2 cellular contexts compared by ENCODE assay signal in genomic region chr1:74010206-74010605, GRCh38.
TF ChIP-seq lines count a peak whose summit lies in the region.

No MANE protein-coding gene starts in this region.

TF ChIP-seq in GM23338, 12 proteins besides CTCF, POLR2A, EP300 and RAD21:
- TF ChIP-seq NANOG (IDR thresholded peaks at IDR 0.05; ENCODE audit: borderline replicate concordance) (no peak), ZNF114 (CRISPR knock-in tag; IDR thresholded peaks at IDR 0.05) (no peak), REST (IDR thresholded peaks at IDR 0.05; ENCODE audit: unreplicated experiment) (no peak), JUNB (IDR thresholded peaks at IDR 0.05; ENCODE audit: unreplicated experiment) (no peak), ETS1 (IDR thresholded peaks at IDR 0.05) (no peak), EZH2 (IDR thresholded peaks at IDR 0.05; ENCODE audit: low read depth, unreplicated experiment) (no peak), CREB1 (CRISPR knock-in tag; IDR thresholded peaks at IDR 0.05; ENCODE audit: low read depth) (no peak), STAT1 (IDR thresholded peaks at IDR 0.05; ENCODE audit: unreplicated experiment) (no peak), EZH2phosphoT487 (IDR thresholded peaks at IDR 0.05; ENCODE audit: unreplicated experiment) (no peak), POLR2AphosphoS5 (IDR thresholded peaks at IDR 0.05; ENCODE audit: low read depth) (no peak), ZNF462 (CRISPR knock-in tag; IDR thresholded peaks at IDR 0.05) (no peak), ZNF331 (CRISPR knock-in tag; IDR thresholded peaks at IDR 0.05; ENCODE audit: low read depth) (no peak)

TF ChIP-seq in H1, 55 proteins besides CTCF, POLR2A, EP300 and RAD21:
- TF ChIP-seq CBX5 (IDR thresholded peaks at IDR 0.05; ENCODE audit: low read depth, low read length): no peak
- TF ChIP-seq TEAD4 (IDR thresholded peaks at IDR 0.05; ENCODE audit: low read depth, low read length): no peak
- TF ChIP-seq RFX5 (IDR thresholded peaks at IDR 0.05; ENCODE audit: borderline replicate concordance, low read depth, low read length): no peak
- TF ChIP-seq MAFK (IDR thresholded peaks at IDR 0.05; ENCODE audit: low read depth, low read length): no peak
- no peak for TF ChIP-seq ATF3 (IDR thresholded peaks at IDR 0.05; ENCODE audit: insufficient read depth, low read depth, low read length)
- TF ChIP-seq FOSL1 (IDR thresholded peaks at IDR 0.05; ENCODE audit: insufficient read depth, low read depth, low read length): no peak
- TF ChIP-seq CHD7 (IDR thresholded peaks at IDR 0.05; ENCODE audit: insufficient replicate concordance, low read length): no peak
- TF ChIP-seq KDM4A (IDR thresholded peaks at IDR 0.05; ENCODE audit: low read depth, low read length, severe bottlenecking): no peak
- TF ChIP-seq ASH2L (IDR thresholded peaks at IDR 0.05; ENCODE audit: low read length): no peak
- no peak for TF ChIP-seq POU5F1 (IDR thresholded peaks at IDR 0.05; ENCODE audit: low read depth, low read length)
- TF ChIP-seq CHD2 (IDR thresholded peaks at IDR 0.05; ENCODE audit: low read length): no peak
- no peak for TF ChIP-seq KDM1A (IDR thresholded peaks at IDR 0.05; ENCODE audit: borderline replicate concordance, low read length)
TF ChIP-seq in H1: peak in this region for 0.
